ENCODE assay signal across 8 cellular contexts in the genomic region with DNA sequence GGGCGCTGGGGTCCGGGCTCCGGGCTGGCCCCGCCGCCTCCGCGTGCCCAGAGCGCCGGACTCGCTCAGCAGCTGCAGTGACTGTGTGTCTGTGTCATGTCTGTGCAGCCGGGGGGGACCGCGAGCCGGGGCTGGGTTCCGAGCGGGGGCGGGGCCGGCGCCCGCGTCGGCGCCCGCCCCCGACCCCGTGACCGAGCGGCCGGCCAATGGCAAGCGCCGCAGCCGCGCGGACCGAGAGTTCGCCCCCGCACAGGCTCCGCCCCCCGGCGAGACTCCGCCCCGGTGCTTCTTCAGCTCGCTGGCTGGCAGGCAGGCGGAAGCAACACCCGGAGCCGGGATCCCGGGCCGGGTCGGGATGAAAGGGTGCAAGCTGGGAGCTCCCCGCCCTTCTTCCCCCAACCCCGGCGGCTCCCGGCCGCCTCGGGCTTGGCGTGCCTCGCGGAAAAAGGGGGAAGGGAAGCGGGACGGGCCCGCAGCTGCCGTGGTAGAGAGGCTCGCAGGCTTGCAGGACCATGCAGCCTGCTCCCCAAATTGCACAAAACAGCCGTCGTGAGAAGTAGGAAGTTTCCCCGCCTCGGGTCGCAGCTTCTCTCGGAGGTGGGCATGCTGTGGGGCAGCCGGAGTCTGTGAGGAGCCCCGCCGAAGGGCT. TPM values are rescaled to one million over a fixed set of nuclear protein-coding genes. Genes with fewer than 3 reads are reported as not detected.
DNase-seq lines count a peak whose midpoint lies in the region; ATAC-seq and TF ChIP-seq lines count a peak whose summit lies in the region.

No MANE protein-coding gene starts in this region.

- POLR2A ChIA-PET in activated CD4-positive, alpha-beta T cell treated with anti-CD3 and anti-CD28 coated beads for 36 hours (lab: Charles Lee): no interaction called here

- H3K27me3 ChIP-seq in kidney epithelial cell (ENCODE audit: control insufficient read depth, insufficient read depth, low read length): peaks cover 2% of the 10 kb centered on the region

- CTCF ChIA-PET in activated CD4-positive, alpha-beta T cell treated with anti-CD3 and anti-CD28 coated beads for 36 hours (lab: Charles Lee): interaction anchor here (0.6 kb wide), 1 partner anchor 13 kb away, joined by 3 read pairs; no protein-coding TSS in a partner anchor

- intact Hi-C loops in activated CD4-positive, alpha-beta T cell treated with anti-CD3 and anti-CD28 coated beads for 36 hours (cut with DNase I, micrococcal nuclease): loop anchor here in 1 of 2 experiments (5.0 kb wide), 1 partner anchor 1101 kb away; no protein-coding TSS in a partner anchor

- H3K4me3 Mint-ChIP-seq in activated CD4-positive, alpha-beta T cell treated with anti-CD3 and anti-CD28 coated beads for 36 hours: peak overlapping the region; percentile 60
- peak overlapping the region; percentile 94 for H3K4me3 Mint-ChIP-seq in chondrocyte (ENCODE audit: unreplicated experiment)

- no peaks in the 10 kb centered on the region for H3K36me3 ChIP-seq in kidney epithelial cell (ENCODE audit: control insufficient read depth, insufficient read depth, low read length)

- peak; percentile 55 to 67 for DNase-seq in NCI-H2081 (lab: John Stamatoyannopoulos, UW)
- no peak for DNase-seq in NCI-H2081 treated with DMSO at 0.1 percent for 48 hours (lab: John Stamatoyannopoulos, UW)
- DNase-seq in NCI-H2171 treated with DMSO at 0.1 percent for 48 hours (lab: John Stamatoyannopoulos, UW): peak; percentile 91
- peak; percentile 95 for DNase-seq in activated CD4-positive, alpha-beta T cell treated with anti-CD3 and anti-CD28 coated beads for 36 hours
- peak; percentile 99 for DNase-seq in chondrocyte (ENCODE audit: low spot score)
- DNase-seq in kidney epithelial cell (ENCODE audit: low read depth): peak; percentile 83
- peak; percentile 83 to 88 (median 86) for DNase-seq in stimulated activated CD4-positive, alpha-beta T cell treated with anti-CD3 and anti-CD28 coated beads, Interleukin-12 subunit alpha, Interleukin-12 subunit beta, amount 100 ng/mL, for 48 hours (ENCODE audit: low read depth in 2 of 3, low spot score in 1 of 3)

- TF ChIP-seq CTCF in chondrocyte (IDR thresholded peaks at IDR 0.05): no peak
- no peak for TF ChIP-seq CTCF in kidney epithelial cell (IDR thresholded peaks at IDR 0.05; ENCODE audit: insufficient read depth, low read length, poor library complexity, severe bottlenecking)

- ATAC-seq in HG03064 (IDR thresholded peaks at IDR 0.05; ENCODE audit: low read depth, unreplicated experiment): peak; percentile 52
- peak; percentile 97 for ATAC-seq in activated CD4-positive, alpha-beta T cell treated with anti-CD3 and anti-CD28 coated beads for 36 hours

- no peaks in the 10 kb centered on the region for H3K9me3 Mint-ChIP-seq in activated CD4-positive, alpha-beta T cell treated with anti-CD3 and anti-CD28 coated beads for 36 hours (ENCODE audit: low read depth)
- H3K9me3 Mint-ChIP-seq in chondrocyte (ENCODE audit: low read depth): no peaks in the 10 kb centered on the region

- H3K4me3 ChIP-seq in kidney epithelial cell (ENCODE audit: low read depth, low read length): peak overlapping the region; percentile 86

- peaks cover 16% of the 10 kb centered on the region for H3K4me1 Mint-ChIP-seq in activated CD4-positive, alpha-beta T cell treated with anti-CD3 and anti-CD28 coated beads for 36 hours
- H3K4me1 Mint-ChIP-seq in chondrocyte (ENCODE audit: low read depth): peaks cover 36% of the 10 kb centered on the region

- H3K36me3 Mint-ChIP-seq in activated CD4-positive, alpha-beta T cell treated with anti-CD3 and anti-CD28 coated beads for 36 hours (ENCODE audit: low read depth): peaks cover 2% of the 10 kb centered on the region
- no peaks in the 10 kb centered on the region for H3K36me3 Mint-ChIP-seq in chondrocyte (ENCODE audit: low read depth)

- H3K27me3 Mint-ChIP-seq in activated CD4-positive, alpha-beta T cell treated with anti-CD3 and anti-CD28 coated beads for 36 hours: peaks cover 68% of the 10 kb centered on the region
- H3K27me3 Mint-ChIP-seq in chondrocyte (ENCODE audit: low read depth): peaks cover 3% of the 10 kb centered on the region

- H3K27ac Mint-ChIP-seq in activated CD4-positive, alpha-beta T cell treated with anti-CD3 and anti-CD28 coated beads for 36 hours: no peak overlapping the region
- peak overlapping the region; percentile 89 for H3K27ac Mint-ChIP-seq in chondrocyte (ENCODE audit: unreplicated experiment)

RNA-seq across cellular contexts. Expression of a gene that starts 0.8 kb away (rescaled TPM):
- total RNA-seq in activated CD4-positive, alpha-beta T cell treated with anti-CD3 and anti-CD28 coated beads for 36 hours: under 1 TPM; 0.39 to 0.57 TPM
- total RNA-seq in chondrocyte: 21.3 to 24.8 TPM (median 22.6 TPM) in 3 replicates
- total RNA-seq in kidney epithelial cell: 17.8 and 21.0 TPM in 2 replicates

Comparison
In these comparisons a context has a peak if more than half of its experiments do, and no peak if none do; other contexts are left out.
1. RNA of a gene that starts 0.8 kb away (total RNA-seq): 21.3 to 24.8 TPM in chondrocyte and 17.8 to 21.0 TPM in kidney epithelial cell; 0.39 to 0.57 TPM in activated CD4-positive, alpha-beta T cell treated with anti-CD3 and anti-CD28 coated beads for 36 hours; every median in the first group is over 10 times any median in the second.